22 cellular contexts compared by ENCODE assay signal in genomic region chr14:101491841-101492240, GRCh38.
A peak's percentile ranks its signal among the peaks of the same experiment; 100 is the strongest.
DNase-seq lines count a peak whose midpoint lies in the region; ATAC-seq and TF ChIP-seq lines count a peak whose summit lies in the region.
"Had no signal": no experiment of that assay in that cellular context is flagged by ENCODE, and none has a peak within 500 bp of the region (broad histone marks: within the 10 kb centered on the region; RNA-seq: fewer than 3 reads in every experiment).

No MANE protein-coding gene starts in this region.

- no peak for TF ChIP-seq POLR2A in testis (IDR thresholded peaks at IDR 0.05)

- TF ChIP-seq CTCF in RWPE2 (IDR thresholded peaks at IDR 0.05; ENCODE audit: poor library complexity, severe bottlenecking): no peak
- no peak for TF ChIP-seq CTCF in testis (IDR thresholded peaks at IDR 0.05)

- no peak for ATAC-seq in RWPE2 (ENCODE audit: low read depth)
- ATAC-seq in left lobe of liver: no peak
- no peak for ATAC-seq in HG02588 (IDR thresholded peaks at IDR 0.05; ENCODE audit: unreplicated experiment)
- no peak for ATAC-seq in HG02610 (IDR thresholded peaks at IDR 0.05; ENCODE audit: unreplicated experiment)
- ATAC-seq: CD8-positive, alpha-beta T cell; GM12878 had no signal

- H3K4me3 ChIP-seq in RWPE2 (ENCODE audit: severe bottlenecking) (no peak overlapping the region), testis (no peak overlapping the region)
- H3K4me3 ChIP-seq: GM12878, HAP-1, SK-N-MC had no signal

- H3K4me1 ChIP-seq in RWPE2 (ENCODE audit: insufficient read depth, poor library complexity, severe bottlenecking) (no peaks in the 10 kb centered on the region), testis (peaks cover 14% of the 10 kb centered on the region)
- H3K4me1 ChIP-seq: HAP-1 had no signal

- H3K36me3 ChIP-seq in RWPE2 (ENCODE audit: low read depth) (no peaks in the 10 kb centered on the region), testis (ENCODE audit: low read depth, missing control alignments) (no peaks in the 10 kb centered on the region)
- H3K36me3 ChIP-seq: HAP-1 had no signal

- intact Hi-C loops in testis (cut with DNase I; ENCODE audit: low total_unique reads): no loop called here

- H3K27ac ChIP-seq in RWPE2 (ENCODE audit: poor library complexity, severe bottlenecking) (peak overlapping the region; percentile 37), testis (no peak overlapping the region)
- H3K27ac ChIP-seq: KMS-11, SK-N-MC had no signal

- no peaks in the 10 kb centered on the region for H3K27me3 ChIP-seq in RWPE2 (ENCODE audit: insufficient read depth, poor library complexity, severe bottlenecking)
- no peaks in the 10 kb centered on the region for H3K27me3 ChIP-seq in testis

- 68 to 89% methylated on average over 12 of the region's 12 CpGs for WGBS in testis, 2 donors

- H3K9me3 ChIP-seq in RWPE2 (ENCODE audit: severe bottlenecking) (peaks cover 4% of the 10 kb centered on the region), testis (no peaks in the 10 kb centered on the region)
- H3K9me3 ChIP-seq: HAP-1 had no signal

- peak; percentile 19 for DNase-seq in activated effector memory CD4-positive, alpha-beta T cell treated with anti-CD3 and anti-CD28 coated beads, Interleukin-2, amount 50 U/mL, for 16 hours
- DNase-seq in activated effector memory CD4-positive, alpha-beta T cell treated with Interleukin-2 at 50 U/mL for 16 hours: no peak
- DNase-seq in RWPE2 (ENCODE audit: low spot score) (peak; percentile 34), left lobe of liver (ENCODE audit: low spot score) (peak; percentile 10), testis (peak; percentile 12)
- no peak for DNase-seq in stimulated activated CD4-positive, alpha-beta T cell treated with anti-CD3 and anti-CD28 coated beads, Interleukin-4, amount 100 ng/mL, for 24 hours
- DNase-seq: AML-193, C1 segment of cervical spinal cord, DND-41, IMR-90, NCI-H1092 treated with DMSO at 0.1 percent for 48 hours, NCI-H2029 treated with DMSO at 0.1 percent for 48 hours, NCI-H226, NCI-H524 treated with DMSO at 0.1 percent for 48 hours, SHP77 treated with DMSO at 0.1 percent for 48 hours had no signal

Comparison
In these comparisons a context has a peak if more than half of its experiments do, and no peak if none do; other contexts are left out.
1. DNase-seq: peak in activated effector memory CD4-positive, alpha-beta T cell treated with anti-CD3 and anti-CD28 coated beads, Interleukin-2, amount 50 U/mL, for 16 hours (single experiment), RWPE2 (single experiment), left lobe of liver (single experiment) and testis (single experiment); none in activated effector memory CD4-positive, alpha-beta T cell treated with Interleukin-2 at 50 U/mL for 16 hours (single experiment) and stimulated activated CD4-positive, alpha-beta T cell treated with anti-CD3 and anti-CD28 coated beads, Interleukin-4, amount 100 ng/mL, for 24 hours (single experiment).